8 cellular contexts compared by ENCODE assay signal in genomic region chr9:136372561-136373299, GRCh38. TPM values are rescaled to one million over a fixed set of nuclear protein-coding genes. Genes with fewer than 3 reads are reported as not detected.
DNase-seq lines count a peak whose midpoint lies in the region; ATAC-seq and TF ChIP-seq lines count a peak whose summit lies in the region.

No MANE protein-coding gene starts in this region.

- POLR2A ChIA-PET in activated CD4-positive, alpha-beta memory T cell treated with anti-CD3 and anti-CD28 coated beads for 36 hours (lab: Charles Lee) = no interaction called here

- no peak overlapping the region for H3K27ac Mint-ChIP-seq in activated naive CD8-positive, alpha-beta T cell treated with anti-CD3 and anti-CD28 coated beads for 36 hours
- no peak overlapping the region for H3K27ac Mint-ChIP-seq in activated CD4-positive, alpha-beta memory T cell treated with anti-CD3 and anti-CD28 coated beads for 36 hours

- peak; percentile 49 for DNase-seq in COLO668 (lab: John Stamatoyannopoulos, UW; ENCODE audit: unreplicated experiment)
- DNase-seq in KG1 (lab: John Stamatoyannopoulos, UW) = peak; percentile 8
- no peak for DNase-seq in activated naive CD8-positive, alpha-beta T cell treated with anti-CD3 and anti-CD28 coated beads for 36 hours
- DNase-seq in hepatic stellate cell (ENCODE audit: low spot score) = peak; percentile 92
- no peak for DNase-seq in activated CD4-positive, alpha-beta memory T cell treated with anti-CD3 and anti-CD28 coated beads for 36 hours
- DNase-seq in NCI-H2107 treated with DMSO at 0.1 percent for 48 hours (lab: John Stamatoyannopoulos, UW; ENCODE audit: unreplicated experiment) = no peak

- peak overlapping the region; percentile 40 for H3K4me3 Mint-ChIP-seq in activated naive CD8-positive, alpha-beta T cell treated with anti-CD3 and anti-CD28 coated beads for 36 hours
- H3K4me3 Mint-ChIP-seq in activated CD4-positive, alpha-beta memory T cell treated with anti-CD3 and anti-CD28 coated beads for 36 hours = no peak overlapping the region

- peaks cover 2% of the 10 kb centered on the region for H3K4me1 Mint-ChIP-seq in activated naive CD8-positive, alpha-beta T cell treated with anti-CD3 and anti-CD28 coated beads for 36 hours
- H3K4me1 Mint-ChIP-seq in activated CD4-positive, alpha-beta memory T cell treated with anti-CD3 and anti-CD28 coated beads for 36 hours (ENCODE audit: low read depth) = no peaks in the 10 kb centered on the region

- H3K27me3 Mint-ChIP-seq in activated naive CD8-positive, alpha-beta T cell treated with anti-CD3 and anti-CD28 coated beads for 36 hours = no peaks in the 10 kb centered on the region
- no peaks in the 10 kb centered on the region for H3K27me3 Mint-ChIP-seq in activated CD4-positive, alpha-beta memory T cell treated with anti-CD3 and anti-CD28 coated beads for 36 hours

- no peak for ATAC-seq in GM18505 (IDR thresholded peaks at IDR 0.05; ENCODE audit: unreplicated experiment)

- no peak for TF ChIP-seq POLR2A in GM18505 (IDR thresholded peaks at IDR 0.05; ENCODE audit: borderline replicate concordance, extremely low read depth, insufficient read depth, insufficient read length)

- CTCF ChIA-PET in activated CD4-positive, alpha-beta memory T cell treated with anti-CD3 and anti-CD28 coated beads for 36 hours (lab: Charles Lee) = interaction anchor here (0.7 kb wide), 1 partner anchor 10 kb away, joined by 3 read pairs; no protein-coding TSS in a partner anchor

- H3K4me3 ChIP-seq in skin epidermis = peak overlapping the region in 6 of 7 experiments; percentile 20 to 29 (median 24)

- peaks cover 3% of the 10 kb centered on the region for H3K36me3 Mint-ChIP-seq in activated naive CD8-positive, alpha-beta T cell treated with anti-CD3 and anti-CD28 coated beads for 36 hours
- peaks cover 4% of the 10 kb centered on the region for H3K36me3 Mint-ChIP-seq in activated CD4-positive, alpha-beta memory T cell treated with anti-CD3 and anti-CD28 coated beads for 36 hours

- no peaks in the 10 kb centered on the region for H3K9me3 Mint-ChIP-seq in activated naive CD8-positive, alpha-beta T cell treated with anti-CD3 and anti-CD28 coated beads for 36 hours
- H3K9me3 Mint-ChIP-seq in activated CD4-positive, alpha-beta memory T cell treated with anti-CD3 and anti-CD28 coated beads for 36 hours = no peaks in the 10 kb centered on the region

- peak overlapping the region in 16 of 21 experiments; percentile 0 to 72 (median 52) for H3K27ac ChIP-seq in skin epidermis

- intact Hi-C loops in activated CD4-positive, alpha-beta memory T cell treated with anti-CD3 and anti-CD28 coated beads for 36 hours (cut with micrococcal nuclease) = no loop called here

RNA-seq across cellular contexts. Expression of gene CARD9, which starts 0.7 kb away (rescaled TPM):
- 1 to 10 TPM; 1.5 to 1.8 TPM for total RNA-seq in activated naive CD8-positive, alpha-beta T cell treated with anti-CD3 and anti-CD28 coated beads for 36 hours
- total RNA-seq in activated CD4-positive, alpha-beta memory T cell treated with anti-CD3 and anti-CD28 coated beads for 36 hours = 1 to 10 TPM; 1.4 to 2.4 TPM

RNA-seq across cellular contexts. Expression of gene DNLZ, which starts 9.2 kb away (rescaled TPM):
- total RNA-seq in activated naive CD8-positive, alpha-beta T cell treated with anti-CD3 and anti-CD28 coated beads for 36 hours = 10 to 100 TPM; 24.9 to 26.2 TPM
- total RNA-seq in activated CD4-positive, alpha-beta memory T cell treated with anti-CD3 and anti-CD28 coated beads for 36 hours = 10 to 100 TPM; 14.5 to 15.2 TPM

RNA-seq across cellular contexts. Expression of gene SNAPC4, which starts 27.2 kb away (rescaled TPM):
- 10 to 100 TPM; 25.2 to 28.0 TPM for total RNA-seq in activated naive CD8-positive, alpha-beta T cell treated with anti-CD3 and anti-CD28 coated beads for 36 hours
- total RNA-seq in activated CD4-positive, alpha-beta memory T cell treated with anti-CD3 and anti-CD28 coated beads for 36 hours = 10 to 100 TPM; 13.9 to 14.3 TPM

RNA-seq across cellular contexts. Expression of gene ENTR1, which starts 37.7 kb away (rescaled TPM):
- total RNA-seq in activated naive CD8-positive, alpha-beta T cell treated with anti-CD3 and anti-CD28 coated beads for 36 hours = 10 to 100 TPM; 55.4 to 58.2 TPM
- total RNA-seq in activated CD4-positive, alpha-beta memory T cell treated with anti-CD3 and anti-CD28 coated beads for 36 hours = 10 to 100 TPM; 66.9 to 74.9 TPM

RNA-seq across cellular contexts. Expression of gene PMPCA, which starts 37.7 kb away (rescaled TPM):
- 100 to 1,000 TPM; 124 to 130 TPM for total RNA-seq in activated naive CD8-positive, alpha-beta T cell treated with anti-CD3 and anti-CD28 coated beads for 36 hours
- 100 to 1,000 TPM; 108 to 112 TPM for total RNA-seq in activated CD4-positive, alpha-beta memory T cell treated with anti-CD3 and anti-CD28 coated beads for 36 hours

Comparison
In these comparisons a context has a peak if more than half of its experiments do, and no peak if none do; other contexts are left out.
1. DNase-seq: peak in COLO668 (single experiment), KG1 (single experiment) and hepatic stellate cell (single experiment); none in activated naive CD8-positive, alpha-beta T cell treated with anti-CD3 and anti-CD28 coated beads for 36 hours (single experiment), activated CD4-positive, alpha-beta memory T cell treated with anti-CD3 and anti-CD28 coated beads for 36 hours (single experiment) and NCI-H2107 treated with DMSO at 0.1 percent for 48 hours (single experiment).